8 cellular contexts compared by ENCODE assay signal in the genomic region with DNA sequence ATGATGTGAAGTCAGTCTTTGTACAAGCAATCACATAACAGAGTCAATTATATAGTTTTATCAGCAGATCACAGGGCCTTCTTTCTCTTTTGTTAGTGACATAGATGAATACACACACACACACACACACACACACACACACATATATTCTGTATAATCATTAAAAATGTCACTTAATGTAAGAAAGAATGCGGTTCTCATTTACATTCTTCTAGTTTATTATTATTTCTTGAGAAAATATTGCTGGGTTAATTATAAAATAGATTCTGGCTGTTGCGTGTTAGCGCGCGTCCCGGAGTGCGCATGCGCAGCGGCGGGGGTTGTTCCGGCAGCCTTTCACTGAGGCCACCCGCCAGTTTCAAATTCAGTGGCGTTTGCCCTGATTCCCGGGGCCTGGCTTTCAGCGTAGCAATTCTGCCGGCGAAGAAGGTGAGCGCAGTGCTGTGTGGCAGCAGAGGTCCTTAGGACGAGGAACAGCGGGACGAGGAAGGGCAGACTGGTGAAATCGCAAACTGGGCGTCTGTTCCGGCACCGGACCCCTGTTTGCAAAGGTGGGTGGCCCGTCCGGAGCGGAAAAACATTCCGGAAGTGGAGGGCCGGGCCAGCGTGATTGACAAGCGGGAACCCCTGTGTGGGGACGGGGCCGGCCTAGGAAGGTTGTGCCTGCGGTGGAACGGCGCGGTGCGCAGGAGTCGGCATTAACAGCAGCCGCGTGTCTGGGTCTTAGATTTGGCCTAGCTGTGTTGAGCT.
DNase-seq lines count a peak whose midpoint lies in the region; TF ChIP-seq lines count a peak whose summit lies in the region.
"Not testable (repeated sequence)": the region's sequence is repeated elsewhere in the genome, so short reads cannot be mapped to it uniquely, and the experiment has no call there.

No MANE protein-coding gene starts in this region.

- CTCF ChIA-PET in AG04450 (lab: Charles Lee) = not testable (repeated sequence)

- H3K4me3 ChIP-seq in AG04450 (ENCODE audit: low read depth, low read length) (peak overlapping the region; percentile 39), colonic mucosa (peak overlapping the region; percentile 56)

- not testable (repeated sequence) for H3K27me3 ChIP-seq in AG04450 (ENCODE audit: control insufficient read depth, insufficient read depth, low read length); colonic mucosa

- H3K27ac ChIP-seq in AG04450 (ENCODE audit: low read depth, low read length) = not testable (repeated sequence)
- H3K27ac ChIP-seq in colonic mucosa = peak overlapping the region; percentile 80

- not testable (repeated sequence) for H3K4me1 ChIP-seq in colonic mucosa

- H3K36me3 ChIP-seq in colonic mucosa = not testable (repeated sequence)

- TF ChIP-seq CTCF in AG04450 (IDR thresholded peaks at IDR 0.05; ENCODE audit: low read depth, low read length); colonic mucosa (IDR thresholded peaks at IDR 0.05): not testable (repeated sequence)

- TF ChIP-seq POLR2A in GM19099 (IDR thresholded peaks at IDR 0.05; ENCODE audit: extremely low read depth, insufficient read length, low read depth) = peak; percentile 47

- intact Hi-C loops in colonic mucosa (cut with DNase I) = not testable (repeated sequence)

- H3K9ac ChIP-seq in colonic mucosa (ENCODE audit: low read depth in 2 of 2, low read length in 2 of 2) = peak overlapping the region in 1 of 2 donors; percentile 72

- POLR2A ChIA-PET in AG04450 (lab: Yijun Ruan, JAX) = not testable (repeated sequence)

- DNase-seq in AG04450 (ENCODE audit: low read depth, low spot score) = not testable (repeated sequence)
- peak; percentile 25 for DNase-seq in HPDE6-E6E7 (ENCODE audit: extremely low spot score)
- DNase-seq in NCI-H82 (lab: John Stamatoyannopoulos, UW) = peak; percentile 61
- DNase-seq in activated CD4-positive, alpha-beta T cell treated with anti-CD3 and anti-CD28 coated beads, Interleukin-2, amount 50 U/mL, for 1 hour = peak; percentile 86
- peak; percentile 74 for DNase-seq in colonic mucosa
- DNase-seq in kidney tubule cell (ENCODE audit: low spot score) = peak; percentile 87
- peak; percentile 72 for DNase-seq in stimulated activated CD4-positive, alpha-beta T cell treated with anti-CD3 and anti-CD28 coated beads, Interleukin-12 subunit alpha, Interleukin-12 subunit beta, amount 100 ng/mL, for 4 hours

- not testable (repeated sequence) for H3K9me3 ChIP-seq in AG04450 (ENCODE audit: control insufficient read depth, insufficient read depth, low read length); colonic mucosa
